Comparison of ENCODE assay signal across 8 cellular contexts in the genomic region with DNA sequence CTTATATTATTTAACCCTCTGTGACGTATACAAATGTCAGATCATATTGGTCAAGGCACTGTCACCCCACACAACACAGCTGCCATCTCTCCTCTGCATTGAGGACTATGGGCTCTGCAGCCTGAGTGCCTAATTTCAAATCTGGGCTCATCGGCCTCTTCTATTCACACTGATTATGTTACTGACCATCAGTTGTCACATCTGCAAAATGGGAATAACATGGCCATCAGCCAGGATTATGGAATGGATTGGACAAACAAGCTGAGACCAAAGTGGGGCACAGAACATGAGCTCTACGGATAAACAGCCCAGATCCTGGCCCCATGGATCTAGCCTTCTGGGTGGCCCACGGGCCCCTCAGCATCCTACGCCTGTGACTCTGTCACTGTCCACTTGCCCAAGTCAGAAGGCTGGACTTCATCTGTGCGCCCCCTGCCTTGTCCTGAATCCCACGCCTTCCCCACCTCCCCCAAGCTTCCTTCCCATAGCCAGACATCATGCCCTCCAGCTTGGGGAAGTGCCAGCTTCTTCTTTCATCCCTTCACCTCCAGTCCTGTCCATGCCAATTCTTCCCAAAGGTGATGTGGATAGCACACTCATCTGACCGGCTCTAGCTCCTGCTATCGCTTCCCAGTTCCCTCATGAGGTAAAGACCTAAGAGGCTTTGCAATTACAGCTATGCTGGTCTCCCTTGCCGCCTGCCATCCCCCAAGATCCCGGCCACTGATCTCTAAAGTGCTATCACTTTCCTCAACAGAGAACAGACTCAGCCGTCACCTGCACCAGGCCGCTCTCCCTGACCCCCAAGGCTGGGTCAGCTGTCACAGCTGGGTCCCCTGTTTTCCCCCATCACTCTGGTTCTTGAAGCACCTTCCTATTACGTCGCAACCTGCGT. TPM values are rescaled to one million over a fixed set of nuclear protein-coding genes. Genes with fewer than 3 reads are reported as not detected.
DNase-seq lines count a peak whose midpoint lies in the region; ATAC-seq and TF ChIP-seq lines count a peak whose summit lies in the region.

No MANE protein-coding gene starts in this region.

- H3K27ac ChIP-seq in HUES64 (ENCODE audit: low read depth, low read length) (no peak overlapping the region), muscle layer of duodenum (ENCODE audit: low read length) (peak overlapping the region; percentile 83)

- TF ChIP-seq CTCF in AG09309 (IDR thresholded peaks at IDR 0.05; ENCODE audit: control insufficient read depth, insufficient read depth, low read depth, low read length, missing control alignments) (no peak), cardiac fibroblast (IDR thresholded peaks at IDR 0.05; ENCODE audit: low read depth, low read length) (no peak)

- H3K4me3 ChIP-seq in AG09309 (ENCODE audit: control insufficient read depth, low read depth, low read length) (peak overlapping the region; percentile 89), HUES64 (ENCODE audit: low read length) (peak overlapping the region; percentile 97), cardiac fibroblast (replicated peaks in 1 of 2; ENCODE audit: low read depth in 2 of 2, low read length in 2 of 2) (peak overlapping the region; percentile 98 to 99), muscle layer of duodenum (ENCODE audit: low read depth in 1 of 2, low read length in 2 of 2) (peak overlapping the region; percentile 91 to 94)

- no peak for DNase-seq in AG09309 (ENCODE audit: low read depth)
- no peak for DNase-seq in cardiac fibroblast (ENCODE audit: low read depth in 2 of 2)
- no peak for DNase-seq in head of caudate nucleus
- DNase-seq in NCI-H510A treated with DMSO at 0.1 percent for 48 hours (lab: John Stamatoyannopoulos, UW): no peak

- H3K27me3 ChIP-seq in HUES64 (ENCODE audit: insufficient read depth, low read length) (no peaks in the 10 kb centered on the region), muscle layer of duodenum (ENCODE audit: low read depth, low read length) (no peaks in the 10 kb centered on the region)

- intact Hi-C loops in head of caudate nucleus (cut with DNase I): loop anchor here (5.0 kb wide), 1 partner anchor 40 kb away; a partner anchor contains a TSS

- H3K9ac ChIP-seq in HUES64 (ENCODE audit: low read depth, low read length): peak overlapping the region; percentile 87

- H3K4me1 ChIP-seq in HUES64 (ENCODE audit: insufficient read depth, low read length) (peaks cover 10% of the 10 kb centered on the region; the same call in 1 of the 2 replicates), muscle layer of duodenum (ENCODE audit: control insufficient read depth in 1 of 2, insufficient read depth in 2 of 2, low read length in 2 of 2) (peaks cover 13 to 22% of the 10 kb centered on the region in 2 donors)

- H3K9me3 ChIP-seq in HUES64 (ENCODE audit: insufficient read depth, low read depth, low read length): no peaks in the 10 kb centered on the region
- no peaks in the 10 kb centered on the region for H3K9me3 ChIP-seq in muscle layer of duodenum (ENCODE audit: control insufficient read depth in 1 of 2, low read length in 2 of 2)

- peaks cover 39% of the 10 kb centered on the region for H3K36me3 ChIP-seq in HUES64 (ENCODE audit: insufficient read depth, low read length)
- H3K36me3 ChIP-seq in muscle layer of duodenum (ENCODE audit: control insufficient read depth in 1 of 2, insufficient read depth in 2 of 2, low read length in 2 of 2): peaks cover 12 to 26% of the 10 kb centered on the region in 2 donors

- no peak for ATAC-seq in HG03354 (IDR thresholded peaks at IDR 0.05; ENCODE audit: poor library complexity, severe bottlenecking, unreplicated experiment)
- ATAC-seq in HG02973 (IDR thresholded peaks at IDR 0.05; ENCODE audit: unreplicated experiment): no peak

- WGBS in HUES64: 35% methylated on average over 16 of the region's 16 CpGs

RNA-seq across cellular contexts. Expression of a gene that starts 0.9 kb away (rescaled TPM):
- 62.6 TPM for polyA plus RNA-seq in HUES64 (2013, experiment 1 of 2)
- polyA plus RNA-seq in HUES64 (2013, experiment 2 of 2): 50.9 TPM

RNA-seq across cellular contexts. Expression of a gene that starts 5.8 kb away (rescaled TPM):
- 643 TPM for polyA plus RNA-seq in HUES64 (2013, experiment 1 of 2)
- polyA plus RNA-seq in HUES64 (2013, experiment 2 of 2): 620 TPM

RNA-seq across cellular contexts. Expression of a gene that starts 13.0 kb away (rescaled TPM):
- polyA plus RNA-seq in HUES64 (2013, experiment 1 of 2): 48.9 TPM
- 72.1 TPM for polyA plus RNA-seq in HUES64 (2013, experiment 2 of 2)

RNA-seq across cellular contexts. Expression of a gene that starts 13.5 kb away (rescaled TPM):
- 1.00 TPM for polyA plus RNA-seq in HUES64 (2013, experiment 1 of 2)
- polyA plus RNA-seq in HUES64 (2013, experiment 2 of 2): 1.4 TPM

RNA-seq across cellular contexts. Expression of a gene that starts 24.4 kb away (rescaled TPM):
- 60.2 TPM for polyA plus RNA-seq in HUES64 (2013, experiment 1 of 2)
- 57.6 TPM for polyA plus RNA-seq in HUES64 (2013, experiment 2 of 2)
